17 cellular contexts compared by ENCODE assay signal in genomic region chr6:125156496-125156895, GRCh38.
"Had no signal": no experiment of that assay in that cellular context is flagged by ENCODE, and none has a peak within 500 bp of the region (broad histone marks: within the 10 kb centered on the region; RNA-seq: fewer than 3 reads in every experiment).

No MANE protein-coding gene starts in this region.

- DNase-seq: KBM-7, NCI-H1092, NCI-H1105 treated with DMSO at 0.1 percent for 48 hours, NCI-H1417 treated with DMSO at 0.1 percent for 48 hours, NCI-H146, NCI-H1694 treated with DMSO at 0.1 percent for 48 hours, NCI-H1930, NCI-H2081, NCI-H2107, NCI-H2227 treated with DMSO at 0.1 percent for 48 hours, NCI-H524, NCI-H526 treated with DMSO at 0.1 percent for 48 hours, NCI-H774, SHP77, SK-N-SH had no signal

- H3K27ac ChIP-seq: RWPE1 had no signal

- ATAC-seq: Panc1 had no signal

- H3K9me3 ChIP-seq: SK-N-SH had no signal
